12 cellular contexts compared by ENCODE assay signal in the genomic region with DNA sequence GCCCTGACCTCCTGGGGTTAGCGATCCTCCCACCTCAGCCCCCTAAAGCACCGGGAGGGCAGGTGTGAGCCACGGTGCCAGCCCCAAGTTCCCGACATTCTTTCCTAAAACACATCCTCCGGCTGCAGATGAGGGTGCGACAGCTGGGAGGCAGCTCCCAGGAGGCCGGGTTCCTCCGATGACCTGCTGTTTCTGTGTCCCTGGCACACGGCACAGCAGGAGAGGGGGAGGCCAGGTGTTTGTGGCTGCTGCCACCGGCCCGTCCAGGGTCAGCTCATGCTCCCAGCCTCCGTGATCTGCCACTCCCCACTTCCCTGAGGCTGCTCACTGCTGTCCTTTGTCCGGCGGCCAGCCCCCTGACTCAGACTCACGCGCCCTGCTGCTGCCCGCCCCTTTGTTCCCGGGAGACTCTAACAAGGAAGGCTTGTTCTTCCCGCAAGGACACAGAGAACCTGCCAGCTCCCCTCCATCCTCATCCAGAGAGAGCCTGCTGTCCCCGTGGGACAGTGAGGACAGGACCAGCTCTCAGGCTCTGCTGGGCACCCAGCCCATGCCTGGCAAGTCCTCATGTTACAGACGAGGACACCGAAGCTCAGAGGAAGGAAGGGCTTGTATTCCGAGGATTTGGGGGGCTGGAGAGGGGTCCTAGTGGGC. TPM values are rescaled to one million over a fixed set of nuclear protein-coding genes. Genes with fewer than 3 reads are reported as not detected.
DNase-seq lines count a peak whose midpoint lies in the region; ATAC-seq, FAIRE-seq and TF ChIP-seq lines count a peak whose summit lies in the region.
"Had no signal": no experiment of that assay in that cellular context is flagged by ENCODE, and none has a peak within 500 bp of the region (broad histone marks: within the 10 kb centered on the region; RNA-seq: fewer than 3 reads in every experiment).

No MANE protein-coding gene starts in this region.

- FAIRE-seq in RCC 7860 (lab: Jason Lieb, UNC), result no peak

- no peak for ATAC-seq in GM21423 (IDR thresholded peaks at IDR 0.05; ENCODE audit: unreplicated experiment)

- peak; percentile 61 for DNase-seq in NCI-H1417 treated with DMSO at 0.1 percent for 48 hours (lab: John Stamatoyannopoulos, UW)
- peak; percentile 42 for DNase-seq in dermis blood vessel endothelial cell
- peak; percentile 70 for DNase-seq in mucosa of gallbladder (ENCODE audit: low spot score)
- no peak for DNase-seq in cerebellar nuclear complex (lab: John Stamatoyannopoulos, UW)
- no peak for DNase-seq in RCC 7860 (ENCODE audit: low spot score)
- DNase-seq in mesenteric fat pad (ENCODE audit: low spot score), result no peak
- DNase-seq: activated B cell treated with CpG ODN at 0.5 μM for 24 hours, DND-41, GOT3 had no signal

- TF ChIP-seq CTCF in C4-2B (conservative IDR thresholded peaks at IDR 0.05), result no peak

- peak overlapping the region; percentile 21; the same call in 1 of the 2 replicates for H3K27ac ChIP-seq in C4-2B
- H3K27ac ChIP-seq: parathyroid adenoma had no signal

RNA-seq across cellular contexts. Expression of a gene that starts 10.6 kb away (rescaled TPM):
- total RNA-seq in dermis blood vessel endothelial cell, result 0.09 and 0.34 TPM in 2 replicates
- 5.8 TPM for total RNA-seq in mucosa of gallbladder
- 1.7 TPM for total RNA-seq in mesenteric fat pad

RNA-seq across cellular contexts. Expression of a gene that starts 21.6 kb away (rescaled TPM):
- 35.6 and 74.0 TPM in 2 replicates for total RNA-seq in dermis blood vessel endothelial cell
- 33.8 TPM for total RNA-seq in mucosa of gallbladder
- total RNA-seq in mesenteric fat pad, result 20.3 TPM

RNA-seq across cellular contexts. Expression of a gene that starts 24.9 kb away (rescaled TPM):
- total RNA-seq in dermis blood vessel endothelial cell (8.3 and 11.3 TPM in 2 replicates), mucosa of gallbladder (139 TPM), mesenteric fat pad (29.1 TPM)
- total RNA-seq: activated B cell treated with CpG ODN at 0.5 μM for 24 hours had no signal

RNA-seq across cellular contexts. Expression of a gene that starts 45.9 kb away (rescaled TPM):
- total RNA-seq in dermis blood vessel endothelial cell, result 111 and 112 TPM in 2 replicates
- total RNA-seq in mucosa of gallbladder, result 53.3 TPM
- 53.7 TPM for total RNA-seq in mesenteric fat pad

RNA-seq across cellular contexts. Expression of a gene that starts 58.1 kb away (rescaled TPM):
- not detected in 2 replicates for total RNA-seq in dermis blood vessel endothelial cell
- total RNA-seq in mucosa of gallbladder, result 2.7 TPM
- total RNA-seq in mesenteric fat pad, result 0.74 TPM
- total RNA-seq: activated B cell treated with CpG ODN at 0.5 μM for 24 hours had no signal

Comparison
In these comparisons a context has a peak if more than half of its experiments do, and no peak if none do; other contexts are left out.
1. DNase-seq: peak in NCI-H1417 treated with DMSO at 0.1 percent for 48 hours (single experiment), dermis blood vessel endothelial cell (single experiment) and mucosa of gallbladder (single experiment); none in cerebellar nuclear complex (0 of 2), RCC 7860 (single experiment) and mesenteric fat pad (single experiment).